Comparison of ENCODE assay signal across 2 cellular contexts in genomic region chr18:31505161-31505560, GRCh38.
TF ChIP-seq lines count a peak whose summit lies in the region.

No MANE protein-coding gene starts in this region.

TF ChIP-seq in GM23338, 12 proteins besides CTCF, POLR2A, EP300 and RAD21:
- TF ChIP-seq STAT1 (IDR thresholded peaks at IDR 0.05; ENCODE audit: unreplicated experiment) = no peak
- no peak for TF ChIP-seq EZH2phosphoT487 (IDR thresholded peaks at IDR 0.05; ENCODE audit: unreplicated experiment)
- TF ChIP-seq ZNF331 (CRISPR knock-in tag; IDR thresholded peaks at IDR 0.05; ENCODE audit: low read depth) = no peak
- no peak for TF ChIP-seq ETS1 (IDR thresholded peaks at IDR 0.05)
- no peak for TF ChIP-seq CREB1 (CRISPR knock-in tag; IDR thresholded peaks at IDR 0.05; ENCODE audit: low read depth)
- TF ChIP-seq EZH2 (IDR thresholded peaks at IDR 0.05; ENCODE audit: low read depth, unreplicated experiment) = no peak
- no peak for TF ChIP-seq ZNF462 (CRISPR knock-in tag; IDR thresholded peaks at IDR 0.05)

TF ChIP-seq in GM12878, 131 proteins besides CTCF, POLR2A, EP300 and RAD21:
- TF ChIP-seq ZBTB33 (IDR thresholded peaks at IDR 0.05) (no peak), CHD2 (IDR thresholded peaks at IDR 0.05; ENCODE audit: borderline replicate concordance, low read depth, low read length) (no peak), SIN3A (IDR thresholded peaks at IDR 0.05; ENCODE audit: low read depth, low read length) (no peak), MYC (IDR thresholded peaks at IDR 0.05; ENCODE audit: insufficient read depth, insufficient read length, insufficient replicate concordance, low read length, severe bottlenecking) (no peak), LARP7 (IDR thresholded peaks at IDR 0.05) (no peak), KLF5 (IDR thresholded peaks at IDR 0.05; ENCODE audit: partially characterized antibody) (no peak), ESRRA (IDR thresholded peaks at IDR 0.05; ENCODE audit: low read length) (no peak), RBBP5 (conservative IDR thresholded peaks at IDR 0.05) (no peak), BCL11A (IDR thresholded peaks at IDR 0.05; ENCODE audit: low read depth, low read length) (no peak), USF2 (IDR thresholded peaks at IDR 0.05; ENCODE audit: borderline replicate concordance, low read depth, low read length) (no peak), WRNIP1 (IDR thresholded peaks at IDR 0.05; ENCODE audit: borderline replicate concordance, low read depth, low read length) (no peak), HDAC6 (IDR thresholded peaks at IDR 0.05; ENCODE audit: unreplicated experiment) (no peak), EED (IDR thresholded peaks at IDR 0.05; ENCODE audit: low read depth) (no peak), RELB (IDR thresholded peaks at IDR 0.05; ENCODE audit: low read depth) (no peak), IRF4 (IDR thresholded peaks at IDR 0.05; ENCODE audit: low read depth, low read length) (no peak), CEBPZ (IDR thresholded peaks at IDR 0.05; ENCODE audit: low read depth, low read length) (no peak), USF1 (IDR thresholded peaks at IDR 0.05; ENCODE audit: borderline replicate concordance, extremely low read length, insufficient read depth, low read depth, low read length) (no peak), FOXK2 (IDR thresholded peaks at IDR 0.05) (no peak)
